ENCODE assay signal across 1 cellular context in the genomic region with DNA sequence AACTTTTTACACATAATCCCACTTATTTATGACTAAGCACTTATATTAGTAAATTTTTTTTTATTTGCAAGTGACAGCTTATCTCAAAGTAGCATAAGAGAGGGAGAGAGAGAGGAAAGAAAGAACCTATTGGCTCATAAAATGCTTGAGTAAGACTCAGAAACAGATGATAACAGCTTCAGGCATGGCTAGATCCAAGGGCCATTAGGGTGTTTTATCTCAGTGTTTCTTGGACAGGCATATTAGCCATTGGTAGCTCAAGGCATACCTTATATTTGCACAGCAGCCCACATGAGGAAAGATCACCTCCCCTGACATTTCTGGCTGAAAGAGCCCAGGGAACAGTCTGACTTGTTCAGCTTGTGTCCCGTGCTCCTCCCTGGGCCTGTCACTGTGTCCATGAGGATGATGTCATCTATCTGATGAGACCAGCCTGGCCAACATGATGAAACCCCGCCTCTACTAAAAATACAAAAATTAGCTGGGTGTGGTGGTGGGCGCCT.
TF ChIP-seq lines count a peak whose summit lies in the region.

No MANE protein-coding gene starts in this region.

TF ChIP-seq in K562, 482 proteins besides CTCF, POLR2A, EP300 and RAD21 (continued from another document and continues in another):
- TF ChIP-seq, protein P1, sequence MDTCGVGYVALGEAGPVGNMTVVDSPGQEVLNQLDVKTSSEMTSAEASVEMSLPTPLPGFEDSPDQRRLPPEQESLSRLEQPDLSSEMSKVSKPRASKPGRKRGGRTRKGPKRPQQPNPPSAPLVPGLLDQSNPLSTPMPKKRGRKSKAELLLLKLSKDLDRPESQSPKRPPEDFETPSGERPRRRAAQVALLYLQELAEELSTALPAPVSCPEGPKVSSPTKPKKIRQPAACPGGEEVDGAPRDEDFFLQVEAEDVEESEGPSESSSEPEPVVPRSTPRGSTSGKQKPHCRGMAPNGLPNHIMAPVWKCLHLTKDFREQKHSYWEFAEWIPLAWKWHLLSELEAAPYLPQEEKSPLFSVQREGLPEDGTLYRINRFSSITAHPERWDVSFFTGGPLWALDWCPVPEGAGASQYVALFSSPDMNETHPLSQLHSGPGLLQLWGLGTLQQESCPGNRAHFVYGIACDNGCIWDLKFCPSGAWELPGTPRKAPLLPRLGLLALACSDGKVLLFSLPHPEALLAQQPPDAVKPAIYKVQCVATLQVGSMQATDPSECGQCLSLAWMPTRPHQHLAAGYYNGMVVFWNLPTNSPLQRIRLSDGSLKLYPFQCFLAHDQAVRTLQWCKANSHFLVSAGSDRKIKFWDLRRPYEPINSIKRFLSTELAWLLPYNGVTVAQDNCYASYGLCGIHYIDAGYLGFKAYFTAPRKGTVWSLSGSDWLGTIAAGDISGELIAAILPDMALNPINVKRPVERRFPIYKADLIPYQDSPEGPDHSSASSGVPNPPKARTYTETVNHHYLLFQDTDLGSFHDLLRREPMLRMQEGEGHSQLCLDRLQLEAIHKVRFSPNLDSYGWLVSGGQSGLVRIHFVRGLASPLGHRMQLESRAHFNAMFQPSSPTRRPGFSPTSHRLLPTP (IDR thresholded peaks at IDR 0.05; ENCODE audit: borderline replicate concordance, extremely low read depth, insufficient read length) = no peak
- no peak for TF ChIP-seq POU5F1 (IDR thresholded peaks at IDR 0.05; ENCODE audit: borderline replicate concordance, low read depth, low read length, partially characterized antibody)
- TF ChIP-seq ETV6 (IDR thresholded peaks at IDR 0.05; ENCODE audit: borderline replicate concordance in 1 of 2, low read depth in 2 of 2, low read length in 1 of 2) = no peak
- no peak for TF ChIP-seq ETV6 (CRISPR knock-in tag; IDR thresholded peaks at IDR 0.05; ENCODE audit: borderline replicate concordance)
- 0 out of 2 replicates have a peak, but pooled peaks have one; percentile 16 for TF ChIP-seq EP400 (IDR thresholded peaks at IDR 0.05)
- no peak for TF ChIP-seq NR2C2 (CRISPR knock-in tag; IDR thresholded peaks at IDR 0.05)
- no peak for TF ChIP-seq NR2C2 (tag; IDR thresholded peaks at IDR 0.05)
- TF ChIP-seq FOXA3 (CRISPR knock-in tag; conservative IDR thresholded peaks at IDR 0.05 in 1 of 2, IDR thresholded peaks at IDR 0.05 in 1 of 2) = no peak
- TF ChIP-seq MYC (IDR thresholded peaks at IDR 0.05; ENCODE audit: low read depth, low read length) = no peak
- no peak for TF ChIP-seq MYC (CRISPR knock-in tag; IDR thresholded peaks at IDR 0.05; ENCODE audit: borderline replicate concordance, low read depth)
- TF ChIP-seq PRMT5 (CRISPR knock-in tag; IDR thresholded peaks at IDR 0.05) = no peak
- TF ChIP-seq NFYB (IDR thresholded peaks at IDR 0.05; ENCODE audit: extremely low read depth, insufficient read length) = no peak
- TF ChIP-seq TAF1 (IDR thresholded peaks at IDR 0.05; ENCODE audit: control insufficient read depth, extremely low read depth, insufficient read depth, low read length, severe bottlenecking) = no peak
- TF ChIP-seq FOXJ3 (CRISPR knock-in tag; IDR thresholded peaks at IDR 0.05) = no peak
- no peak for TF ChIP-seq NCOA1 (IDR thresholded peaks at IDR 0.05; ENCODE audit: low read depth)
- no peak for TF ChIP-seq ARHGAP35 (IDR thresholded peaks at IDR 0.05; ENCODE audit: partially characterized antibody)
- TF ChIP-seq HMGN3 (IDR thresholded peaks at IDR 0.05; ENCODE audit: borderline replicate concordance, extremely low read depth, insufficient read length, low read depth, low read length) = no peak
- TF ChIP-seq, protein P2, sequence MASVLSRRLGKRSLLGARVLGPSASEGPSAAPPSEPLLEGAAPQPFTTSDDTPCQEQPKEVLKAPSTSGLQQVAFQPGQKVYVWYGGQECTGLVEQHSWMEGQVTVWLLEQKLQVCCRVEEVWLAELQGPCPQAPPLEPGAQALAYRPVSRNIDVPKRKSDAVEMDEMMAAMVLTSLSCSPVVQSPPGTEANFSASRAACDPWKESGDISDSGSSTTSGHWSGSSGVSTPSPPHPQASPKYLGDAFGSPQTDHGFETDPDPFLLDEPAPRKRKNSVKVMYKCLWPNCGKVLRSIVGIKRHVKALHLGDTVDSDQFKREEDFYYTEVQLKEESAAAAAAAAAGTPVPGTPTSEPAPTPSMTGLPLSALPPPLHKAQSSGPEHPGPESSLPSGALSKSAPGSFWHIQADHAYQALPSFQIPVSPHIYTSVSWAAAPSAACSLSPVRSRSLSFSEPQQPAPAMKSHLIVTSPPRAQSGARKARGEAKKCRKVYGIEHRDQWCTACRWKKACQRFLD (CRISPR knock-in tag; IDR thresholded peaks at IDR 0.05) = no peak
- TF ChIP-seq, protein P3, sequence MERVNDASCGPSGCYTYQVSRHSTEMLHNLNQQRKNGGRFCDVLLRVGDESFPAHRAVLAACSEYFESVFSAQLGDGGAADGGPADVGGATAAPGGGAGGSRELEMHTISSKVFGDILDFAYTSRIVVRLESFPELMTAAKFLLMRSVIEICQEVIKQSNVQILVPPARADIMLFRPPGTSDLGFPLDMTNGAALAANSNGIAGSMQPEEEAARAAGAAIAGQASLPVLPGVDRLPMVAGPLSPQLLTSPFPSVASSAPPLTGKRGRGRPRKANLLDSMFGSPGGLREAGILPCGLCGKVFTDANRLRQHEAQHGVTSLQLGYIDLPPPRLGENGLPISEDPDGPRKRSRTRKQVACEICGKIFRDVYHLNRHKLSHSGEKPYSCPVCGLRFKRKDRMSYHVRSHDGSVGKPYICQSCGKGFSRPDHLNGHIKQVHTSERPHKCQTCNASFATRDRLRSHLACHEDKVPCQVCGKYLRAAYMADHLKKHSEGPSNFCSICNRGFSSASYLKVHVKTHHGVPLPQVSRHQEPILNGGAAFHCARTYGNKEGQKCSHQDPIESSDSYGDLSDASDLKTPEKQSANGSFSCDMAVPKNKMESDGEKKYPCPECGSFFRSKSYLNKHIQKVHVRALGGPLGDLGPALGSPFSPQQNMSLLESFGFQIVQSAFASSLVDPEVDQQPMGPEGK (CRISPR knock-in tag; IDR thresholded peaks at IDR 0.05; ENCODE audit: borderline replicate concordance) = no peak
- TF ChIP-seq ZNF778 (CRISPR knock-in tag; IDR thresholded peaks at IDR 0.05) = no peak
- TF ChIP-seq, protein P4, sequence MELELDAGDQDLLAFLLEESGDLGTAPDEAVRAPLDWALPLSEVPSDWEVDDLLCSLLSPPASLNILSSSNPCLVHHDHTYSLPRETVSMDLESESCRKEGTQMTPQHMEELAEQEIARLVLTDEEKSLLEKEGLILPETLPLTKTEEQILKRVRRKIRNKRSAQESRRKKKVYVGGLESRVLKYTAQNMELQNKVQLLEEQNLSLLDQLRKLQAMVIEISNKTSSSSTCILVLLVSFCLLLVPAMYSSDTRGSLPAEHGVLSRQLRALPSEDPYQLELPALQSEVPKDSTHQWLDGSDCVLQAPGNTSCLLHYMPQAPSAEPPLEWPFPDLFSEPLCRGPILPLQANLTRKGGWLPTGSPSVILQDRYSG (tag; conservative IDR thresholded peaks at IDR 0.05; ENCODE audit: low read depth) = 0 out of 2 replicates have a peak, but pooled peaks have one; percentile 33
- no peak for TF ChIP-seq MYNN (IDR thresholded peaks at IDR 0.05)
- no peak for TF ChIP-seq MYNN (CRISPR knock-in tag; IDR thresholded peaks at IDR 0.05)
- no peak for TF ChIP-seq ZNF77 (CRISPR knock-in tag; IDR thresholded peaks at IDR 0.05)
- no peak for TF ChIP-seq WHSC1 (IDR thresholded peaks at IDR 0.05; ENCODE audit: low read length)
- TF ChIP-seq, protein P5, sequence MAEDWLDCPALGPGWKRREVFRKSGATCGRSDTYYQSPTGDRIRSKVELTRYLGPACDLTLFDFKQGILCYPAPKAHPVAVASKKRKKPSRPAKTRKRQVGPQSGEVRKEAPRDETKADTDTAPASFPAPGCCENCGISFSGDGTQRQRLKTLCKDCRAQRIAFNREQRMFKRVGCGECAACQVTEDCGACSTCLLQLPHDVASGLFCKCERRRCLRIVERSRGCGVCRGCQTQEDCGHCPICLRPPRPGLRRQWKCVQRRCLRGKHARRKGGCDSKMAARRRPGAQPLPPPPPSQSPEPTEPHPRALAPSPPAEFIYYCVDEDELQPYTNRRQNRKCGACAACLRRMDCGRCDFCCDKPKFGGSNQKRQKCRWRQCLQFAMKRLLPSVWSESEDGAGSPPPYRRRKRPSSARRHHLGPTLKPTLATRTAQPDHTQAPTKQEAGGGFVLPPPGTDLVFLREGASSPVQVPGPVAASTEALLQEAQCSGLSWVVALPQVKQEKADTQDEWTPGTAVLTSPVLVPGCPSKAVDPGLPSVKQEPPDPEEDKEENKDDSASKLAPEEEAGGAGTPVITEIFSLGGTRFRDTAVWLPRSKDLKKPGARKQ (CRISPR knock-in tag; IDR thresholded peaks at IDR 0.05) = no peak
- TF ChIP-seq, protein P6, sequence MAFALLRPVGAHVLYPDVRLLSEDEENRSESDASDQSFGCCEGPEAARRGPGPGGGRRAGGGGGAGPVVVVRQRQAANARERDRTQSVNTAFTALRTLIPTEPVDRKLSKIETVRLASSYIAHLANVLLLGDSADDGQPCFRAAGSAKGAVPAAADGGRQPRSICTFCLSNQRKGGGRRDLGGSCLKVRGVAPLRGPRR (CRISPR knock-in tag; IDR thresholded peaks at IDR 0.05) = no peak
- TF ChIP-seq ZNF263 (CRISPR knock-in tag; IDR thresholded peaks at IDR 0.05; ENCODE audit: borderline replicate concordance) = no peak
- TF ChIP-seq BHLHE40 (IDR thresholded peaks at IDR 0.05; ENCODE audit: low read length) = 0 out of 2 replicates have a peak, but pooled peaks have one; percentile 43
- no peak for TF ChIP-seq RBM14 (IDR thresholded peaks at IDR 0.05; ENCODE audit: borderline replicate concordance, insufficient read depth, low read depth, low read length)
- TF ChIP-seq SMARCE1 (IDR thresholded peaks at IDR 0.05) = no peak; the same call in 1 of the 2 replicates
- TF ChIP-seq NFRKB (IDR thresholded peaks at IDR 0.05; ENCODE audit: low read depth) = 0 out of 2 replicates have a peak, but pooled peaks have one; percentile 35
- TF ChIP-seq, protein P7, sequence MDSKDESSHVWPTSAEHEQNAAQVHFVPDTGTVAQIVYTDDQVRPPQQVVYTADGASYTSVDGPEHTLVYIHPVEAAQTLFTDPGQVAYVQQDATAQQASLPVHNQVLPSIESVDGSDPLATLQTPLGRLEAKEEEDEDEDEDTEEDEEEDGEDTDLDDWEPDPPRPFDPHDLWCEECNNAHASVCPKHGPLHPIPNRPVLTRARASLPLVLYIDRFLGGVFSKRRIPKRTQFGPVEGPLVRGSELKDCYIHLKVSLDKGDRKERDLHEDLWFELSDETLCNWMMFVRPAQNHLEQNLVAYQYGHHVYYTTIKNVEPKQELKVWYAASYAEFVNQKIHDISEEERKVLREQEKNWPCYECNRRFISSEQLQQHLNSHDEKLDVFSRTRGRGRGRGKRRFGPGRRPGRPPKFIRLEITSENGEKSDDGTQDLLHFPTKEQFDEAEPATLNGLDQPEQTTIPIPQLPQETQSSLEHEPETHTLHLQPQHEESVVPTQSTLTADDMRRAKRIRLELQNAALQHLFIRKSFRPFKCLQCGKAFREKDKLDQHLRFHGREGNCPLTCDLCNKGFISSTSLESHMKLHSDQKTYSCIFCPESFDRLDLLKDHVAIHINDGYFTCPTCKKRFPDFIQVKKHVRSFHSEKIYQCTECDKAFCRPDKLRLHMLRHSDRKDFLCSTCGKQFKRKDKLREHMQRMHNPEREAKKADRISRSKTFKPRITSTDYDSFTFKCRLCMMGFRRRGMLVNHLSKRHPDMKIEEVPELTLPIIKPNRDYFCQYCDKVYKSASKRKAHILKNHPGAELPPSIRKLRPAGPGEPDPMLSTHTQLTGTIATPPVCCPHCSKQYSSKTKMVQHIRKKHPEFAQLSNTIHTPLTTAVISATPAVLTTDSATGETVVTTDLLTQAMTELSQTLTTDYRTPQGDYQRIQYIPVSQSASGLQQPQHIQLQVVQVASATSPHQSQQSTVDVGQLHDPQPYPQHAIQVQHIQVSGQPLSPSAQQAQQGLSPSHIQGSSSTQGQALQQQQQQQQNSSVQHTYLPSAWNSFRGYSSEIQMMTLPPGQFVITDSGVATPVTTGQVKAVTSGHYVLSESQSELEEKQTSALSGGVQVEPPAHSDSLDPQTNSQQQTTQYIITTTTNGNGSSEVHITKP (IDR thresholded peaks at IDR 0.05; ENCODE audit: partially characterized antibody) = peak; percentile 14
- no peak for TF ChIP-seq SAP30 (IDR thresholded peaks at IDR 0.05; ENCODE audit: borderline replicate concordance, insufficient read depth, low read depth, low read length, poor library complexity, severe bottlenecking)
